1 cellular context compared by ENCODE assay signal in the genomic region with DNA sequence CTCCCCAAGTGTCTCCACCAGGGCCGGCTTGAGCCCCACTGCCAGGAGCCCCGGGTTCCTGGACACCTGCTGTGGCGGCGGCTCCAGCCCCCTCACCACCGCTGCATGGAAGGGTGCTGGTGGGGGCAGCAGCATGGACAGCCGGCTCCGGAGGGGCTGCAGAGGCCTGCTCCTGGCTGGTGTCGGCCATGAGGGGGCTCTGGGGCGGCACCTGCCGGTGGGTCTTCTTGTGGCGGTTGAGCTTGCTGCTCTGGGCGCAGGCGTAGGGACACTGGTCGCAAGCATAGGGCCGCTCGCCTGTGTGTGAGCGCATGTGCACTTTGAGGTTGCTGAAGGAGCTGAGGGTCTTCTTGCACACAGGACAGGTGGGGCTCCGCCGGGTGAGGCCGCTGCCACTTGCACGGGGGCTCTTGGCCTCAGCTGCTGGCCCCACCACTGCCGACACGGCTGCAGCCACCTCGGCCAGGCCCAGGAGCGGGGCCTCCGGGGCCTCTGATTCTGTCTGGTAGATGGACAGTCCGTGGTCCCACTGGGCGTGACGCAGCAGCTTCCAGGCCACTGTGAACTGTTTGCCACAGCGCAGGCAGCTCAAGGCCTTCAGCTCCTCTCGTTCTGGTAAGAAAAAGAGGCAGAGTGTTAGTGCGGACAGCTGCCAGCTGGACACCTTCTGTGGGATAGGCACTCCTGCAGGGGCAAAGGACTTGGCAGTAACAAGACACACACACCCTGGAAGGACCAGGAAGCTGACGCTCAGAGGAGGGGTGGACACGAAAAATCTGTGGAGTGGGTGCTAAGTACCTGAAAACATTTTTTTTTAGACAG.
TF ChIP-seq lines count a peak whose summit lies in the region.

No MANE protein-coding gene starts in this region.

TF ChIP-seq in H1, 55 proteins besides CTCF, POLR2A, EP300 and RAD21:
- TF ChIP-seq GABPA (IDR thresholded peaks at IDR 0.05; ENCODE audit: borderline replicate concordance, insufficient read depth, low read length) (no peak), CEBPB (IDR thresholded peaks at IDR 0.05; ENCODE audit: low read depth, low read length) (no peak), SAP30 (IDR thresholded peaks at IDR 0.05; ENCODE audit: insufficient read depth, insufficient replicate concordance, low read length) (no peak), RNF2 (IDR thresholded peaks at IDR 0.05; ENCODE audit: borderline replicate concordance, low read depth, low read length, missing control alignments, poor library complexity, severe bottlenecking) (no peak)
- TF ChIP-seq, protein P1, sequence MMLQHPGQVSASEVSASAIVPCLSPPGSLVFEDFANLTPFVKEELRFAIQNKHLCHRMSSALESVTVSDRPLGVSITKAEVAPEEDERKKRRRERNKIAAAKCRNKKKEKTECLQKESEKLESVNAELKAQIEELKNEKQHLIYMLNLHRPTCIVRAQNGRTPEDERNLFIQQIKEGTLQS (IDR thresholded peaks at IDR 0.05; ENCODE audit: insufficient read depth, low read depth, low read length) = no peak
